In the genomic region with DNA sequence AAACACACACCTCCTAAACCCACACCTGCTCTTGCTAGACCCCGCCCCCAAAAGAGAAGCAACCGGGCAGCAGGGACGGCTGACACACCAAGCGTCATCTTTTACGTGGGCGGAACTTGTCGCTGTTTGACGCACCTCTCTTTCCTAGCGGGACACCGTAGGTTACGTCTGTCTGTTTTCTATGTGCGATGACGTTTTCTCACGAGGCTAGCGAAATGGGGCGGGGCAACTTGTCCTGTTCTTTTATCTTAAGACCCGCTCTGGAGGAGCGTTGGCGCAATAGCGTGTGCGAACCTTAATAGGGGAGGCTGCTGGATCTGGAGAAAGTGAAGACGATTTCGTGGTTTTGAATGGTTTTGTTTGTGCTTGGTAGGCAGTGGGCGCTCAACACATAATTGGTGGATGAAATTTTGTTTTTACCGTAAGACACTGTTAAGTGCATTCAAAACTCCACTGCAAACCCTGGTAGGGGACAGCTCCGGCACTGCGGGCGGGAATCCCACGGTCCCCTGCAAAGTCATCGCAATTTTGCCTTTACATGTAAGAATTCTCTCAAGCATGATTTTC, we compare ENCODE assay signal across 8 cellular contexts. TPM values are rescaled to one million over a fixed set of nuclear protein-coding genes. Genes with fewer than 3 reads are reported as not detected.
DNase-seq lines count a peak whose midpoint lies in the region; ATAC-seq and TF ChIP-seq lines count a peak whose summit lies in the region.

No MANE protein-coding gene starts in this region.

- H3K4me3 Mint-ChIP-seq in Calu3 (ENCODE audit: low read depth, unreplicated experiment) = peak overlapping the region; percentile 91

- TSS peak; percentile 98 for BruUV-seq in Calu3 (replicated peaks; lab: Mats Ljungman, UMichigan)

- H3K27ac ChIP-seq in HUES6 (ENCODE audit: low read depth, low read length) (0 out of 2 replicates have a peak overlapping the region, but pooled peaks have one; percentile 38), OCI-LY3 (ENCODE audit: low read length) (peak overlapping the region; percentile 75)

- H3K4me1 Mint-ChIP-seq in Calu3 (ENCODE audit: low read depth, unreplicated experiment) = no peaks in the 10 kb centered on the region

- H4K20me1 ChIP-seq in OCI-LY3 (ENCODE audit: insufficient read depth, low read length) = no peaks in the 10 kb centered on the region

- H3K4me3 ChIP-seq in HUES6 (ENCODE audit: low read depth, low read length) (peak overlapping the region; percentile 73), OCI-LY3 (ENCODE audit: low read length) (peak overlapping the region; percentile 97), epithelial cell of esophagus (ENCODE audit: low read length) (peak overlapping the region; percentile 83)

- H3K36me3 ChIP-seq in HUES6 (ENCODE audit: control insufficient read depth, insufficient read depth, low read length) (no peaks in the 10 kb centered on the region), OCI-LY3 (replicated peaks; ENCODE audit: low read depth, low read length) (no peaks in the 10 kb centered on the region)

- peak overlapping the region; percentile 74 for H3K9ac ChIP-seq in HUES6 (ENCODE audit: low read length)
- H3K9ac ChIP-seq in OCI-LY3 (ENCODE audit: low read length) = peak overlapping the region; percentile 78

- no peaks in the 10 kb centered on the region for H3K27me3 Mint-ChIP-seq in Calu3 (ENCODE audit: unreplicated experiment)

- CTCF ChIA-PET in Calu3 (lab: Charles Lee) = no interaction called here

- DNase-seq in Calu3 = peak; percentile 89
- peak; percentile 96 for DNase-seq in activated T-cell treated with anti-CD3 and anti-CD28 coated beads for 4 hours
- DNase-seq in epithelial cell of esophagus (ENCODE audit: low read depth) = peak; percentile 100
- DNase-seq in middle frontal gyrus (ENCODE audit: extremely low spot score, low spot score) = peak; percentile 96
- DNase-seq in stimulated activated CD8-positive, alpha-beta memory T cell treated with anti-CD3 and anti-CD28 coated beads, Interleukin-2, amount 100 ng/mL, for 1 hour (ENCODE audit: low read depth in 2 of 2) = peak; percentile 85 to 87

- intact Hi-C loops in Calu3 (cut with micrococcal nuclease; ENCODE audit: unreplicated experiment) = no loop called here

- H2AFZ ChIP-seq in OCI-LY3 (ENCODE audit: low read depth, low read length) = peak overlapping the region; percentile 91

- H3K4me1 ChIP-seq in HUES6 (ENCODE audit: control insufficient read depth, insufficient read depth, low read length) = peaks cover 10% of the 10 kb centered on the region; the same call in 1 of the 2 replicates
- H3K4me1 ChIP-seq in OCI-LY3 (ENCODE audit: low read length) = peaks cover 14% of the 10 kb centered on the region

- H3K27me3 ChIP-seq in HUES6 (ENCODE audit: control insufficient read depth, insufficient read depth, low read length) (0 out of 2 replicates have a peak, but pooled peaks cover 3% of the 10 kb centered on the region), OCI-LY3 (ENCODE audit: low read depth, low read length) (no peaks in the 10 kb centered on the region)

- H3K4me2 ChIP-seq in OCI-LY3 (ENCODE audit: low read length) = peak overlapping the region; percentile 82

- no peak for TF ChIP-seq CTCF in Calu3 (IDR thresholded peaks at IDR 0.05; ENCODE audit: unreplicated experiment)
- no peak for TF ChIP-seq CTCF in OCI-LY3 (IDR thresholded peaks at IDR 0.05; ENCODE audit: low read depth, low read length)
- TF ChIP-seq CTCF in epithelial cell of esophagus (IDR thresholded peaks at IDR 0.05; ENCODE audit: insufficient read depth, low read depth, low read length, missing control alignments) = no peak

- H3K9me3 ChIP-seq in HUES6 (ENCODE audit: control insufficient read depth, insufficient read depth, low read depth, low read length) (peaks cover 15% of the 10 kb centered on the region), OCI-LY3 (ENCODE audit: insufficient read depth, low read length) (no peaks in the 10 kb centered on the region)

- peaks cover 16% of the 10 kb centered on the region for H3K79me2 ChIP-seq in OCI-LY3 (ENCODE audit: low read length)

- H3K9me3 Mint-ChIP-seq in Calu3 (ENCODE audit: low read depth, unreplicated experiment) = peaks cover 7% of the 10 kb centered on the region

- peaks cover 27% of the 10 kb centered on the region for H3K36me3 Mint-ChIP-seq in Calu3 (ENCODE audit: insufficient read depth, unreplicated experiment)

- peak overlapping the region; percentile 100 for H3K27ac Mint-ChIP-seq in Calu3 (ENCODE audit: unreplicated experiment)

- peak; percentile 81 for ATAC-seq in GM21447 (IDR thresholded peaks at IDR 0.05; ENCODE audit: unreplicated experiment)

RNA-seq across cellular contexts. Expression of a gene that starts 0.5 kb away (rescaled TPM):
- 8.0 and 9.7 TPM in 2 replicates for total RNA-seq in Calu3 (2022)

RNA-seq across cellular contexts. Expression of a gene that starts 44.2 kb away (rescaled TPM):
- total RNA-seq in Calu3 (2022) = 7.6 and 10.8 TPM in 2 replicates

RNA-seq across cellular contexts. Expression of a gene that starts 49.7 kb away (rescaled TPM):
- total RNA-seq in Calu3 (2022) = not detected in 2 replicates

Comparison
In these comparisons a context has a peak if more than half of its experiments do, and no peak if none do; other contexts are left out.
1. Peak in every context shown above with its lines: DNase-seq, ATAC-seq, H3K4me3 ChIP-seq and H3K27ac ChIP-seq.